ENCODE assay signal across 8 cellular contexts in genomic region chr13:20182231-20182846, GRCh38. TPM values are rescaled to one million over a fixed set of nuclear protein-coding genes. Genes with fewer than 3 reads are reported as not detected.
DNase-seq lines count a peak whose midpoint lies in the region; ATAC-seq, FAIRE-seq and TF ChIP-seq lines count a peak whose summit lies in the region.

No MANE protein-coding gene starts in this region.

- TF ChIP-seq POLR2A in upper lobe of left lung (IDR thresholded peaks at IDR 0.05), result no peak

- H3K4me1 ChIP-seq in upper lobe of left lung, result peaks cover 0 to 5% (median 2%) of the 10 kb centered on the region in 4 donors

- peaks cover 0 to 6% (median 1%) of the 10 kb centered on the region in 4 donors for H3K27me3 ChIP-seq in upper lobe of left lung

- WGBS in upper lobe of left lung, 2 donors, result 22 to 23% methylated on average over 5 of the region's 5 CpGs

- POLR2A ChIA-PET in activated B cell treated with CpG ODN at 0.5 μM for 24 hours (lab: Charles Lee), result interaction anchor here (0.6 kb wide), 1 partner anchor 291 kb away, joined by 3 read pairs; no protein-coding TSS in a partner anchor

- H3K4me3 ChIP-seq in upper lobe of left lung, result no peak overlapping the region

- DNase-seq in AG20443 (ENCODE audit: low spot score), result peak; percentile 84
- DNase-seq in GM18507 (ENCODE audit: extremely low spot score, insufficient read length, low read depth), result peak; percentile 59
- peak; percentile 70 for DNase-seq in NCI-H345 (lab: John Stamatoyannopoulos, UW)
- no peak for DNase-seq in activated B cell treated with CpG ODN at 0.5 μM for 24 hours
- DNase-seq in midbrain (lab: John Stamatoyannopoulos, UW), result peak; percentile 71
- DNase-seq in upper lobe of left lung, result peak in 1 of 2 donors; percentile 71

- H3K36me3 ChIP-seq in upper lobe of left lung, result no peaks in the 10 kb centered on the region

- H3K27ac Mint-ChIP-seq in activated B cell treated with CpG ODN at 0.5 μM for 24 hours, result no peak overlapping the region

- intact Hi-C loops in activated B cell treated with CpG ODN at 0.5 μM for 24 hours (cut with micrococcal nuclease), result loop anchor here (1.0 to 5.0 kb wide), 4 partner anchors 9 to 742 kb away; no protein-coding TSS in a partner anchor

- FAIRE-seq in GM18507 (lab: Jason Lieb, UNC) (peak; percentile 89), endometrium (lab: Jason Lieb, UNC) (peak; percentile 63)

- peak; percentile 67 for ATAC-seq in HG03095 (IDR thresholded peaks at IDR 0.05; ENCODE audit: unreplicated experiment)
- ATAC-seq in activated B cell treated with CpG ODN at 0.5 μM for 24 hours (ENCODE audit: low read depth), result peak; percentile 100
- ATAC-seq in upper lobe of left lung (ENCODE audit: low FRiP score in 2 of 2), result peak; percentile 83 to 91

- no peak for TF ChIP-seq EP300 in upper lobe of left lung (IDR thresholded peaks at IDR 0.05)

- H3K9me3 ChIP-seq in upper lobe of left lung, result no peaks in the 10 kb centered on the region

- peaks cover 2% of the 10 kb centered on the region for H3K4me1 Mint-ChIP-seq in activated B cell treated with CpG ODN at 0.5 μM for 24 hours

- no peak overlapping the region for H3K4me3 Mint-ChIP-seq in activated B cell treated with CpG ODN at 0.5 μM for 24 hours

- no peaks in the 10 kb centered on the region for H3K36me3 Mint-ChIP-seq in activated B cell treated with CpG ODN at 0.5 μM for 24 hours (ENCODE audit: low read depth)

- peaks cover 44% of the 10 kb centered on the region for H3K27me3 Mint-ChIP-seq in activated B cell treated with CpG ODN at 0.5 μM for 24 hours

- no peaks in the 10 kb centered on the region for H3K9me3 Mint-ChIP-seq in activated B cell treated with CpG ODN at 0.5 μM for 24 hours

- H3K27ac ChIP-seq in upper lobe of left lung, result no peak overlapping the region

- CTCF ChIA-PET in activated B cell treated with CpG ODN at 0.5 μM for 24 hours (lab: Charles Lee), result interaction anchor here (0.9 to 1.0 kb wide), 2 partner anchors 13 kb away, joined by 3 read pairs; no protein-coding TSS in a partner anchor

- TF ChIP-seq CTCF in activated B cell treated with CpG ODN at 0.5 μM for 24 hours (IDR thresholded peaks at IDR 0.05) (peak; percentile 42), upper lobe of left lung (IDR thresholded peaks at IDR 0.05) (peak; percentile 55 to 75 (median 72))

RNA-seq across cellular contexts. Expression of gene GJB2, which starts 10.4 kb away (rescaled TPM):
- total RNA-seq in activated B cell treated with CpG ODN at 0.5 μM for 24 hours, result not detected in 2 replicates
- total RNA-seq in upper lobe of left lung, result 1 to 10 TPM in 2 of 6 donors, under 1 TPM in 3, not detected in 1; 0.31 to 1.5 (median 0.76) TPM

RNA-seq across cellular contexts. Expression of gene GJA3, which starts 21.5 kb away (rescaled TPM):
- 0.09 and 0.10 TPM in 2 replicates for total RNA-seq in activated B cell treated with CpG ODN at 0.5 μM for 24 hours
- total RNA-seq in upper lobe of left lung, result under 1 TPM in 2 of 6 donors, not detected in 4; 0.07 to 0.10 TPM

RNA-seq across cellular contexts. Expression of gene GJB6, which starts 49.8 kb away (rescaled TPM):
- total RNA-seq in activated B cell treated with CpG ODN at 0.5 μM for 24 hours (not detected in 2 replicates), upper lobe of left lung (not detected)
